In genomic region chr3:138944842-138945645, GRCh38 we compare ENCODE assay signal across 10 cellular contexts. TPM values are rescaled to one million over a fixed set of nuclear protein-coding genes. Genes with fewer than 3 reads are reported as not detected.
DNase-seq lines count a peak whose midpoint lies in the region; ATAC-seq, FAIRE-seq and TF ChIP-seq lines count a peak whose summit lies in the region.
"Had no signal": no experiment of that assay in that cellular context is flagged by ENCODE, and none has a peak within 500 bp of the region (broad histone marks: within the 10 kb centered on the region; RNA-seq: fewer than 3 reads in every experiment).

No MANE protein-coding gene starts in this region.

- H3K4me3 ChIP-seq in heart right ventricle (peak overlapping the region in 8 of 10 donors; percentile 15 to 32 (median 20)), ascending aorta (peak overlapping the region; percentile 50 to 69), HepG2 (replicated peaks in 1 of 3; ENCODE audit: insufficient read depth in 1 of 3, low read depth in 2 of 3, low read length in 3 of 3) (peak overlapping the region in 2 of 3 experiments; percentile 12 to 32; a peak in 1 of 6 replicates), upper lobe of left lung (peak overlapping the region in 3 of 4 donors; percentile 4 to 39 (median 28))

- TF ChIP-seq EP300 in HepG2 (IDR thresholded peaks at IDR 0.05; ENCODE audit: low read depth in 2 of 2, low read length in 2 of 2): no peak
- TF ChIP-seq EP300 in HepG2 (CRISPR knock-in tag; IDR thresholded peaks at IDR 0.05; ENCODE audit: borderline replicate concordance): no peak
- TF ChIP-seq EP300 in upper lobe of left lung (IDR thresholded peaks at IDR 0.05): no peak

- H3K27ac ChIP-seq in heart right ventricle: no peak overlapping the region
- H3K27ac ChIP-seq in ascending aorta: no peak overlapping the region
- no peak overlapping the region for H3K27ac ChIP-seq in HepG2 (ENCODE audit: extremely low read length, insufficient read depth, low read length)
- no peak overlapping the region for H3K27ac ChIP-seq in upper lobe of left lung

- no peaks in the 10 kb centered on the region for H4K20me1 ChIP-seq in HepG2 (ENCODE audit: insufficient read depth, low read length)

- ATAC-seq in heart right ventricle (no peak), left cardiac atrium (no peak), HepG2 (peak; percentile 14; the same call in 2 of the 3 replicates), upper lobe of left lung (ENCODE audit: low FRiP score in 2 of 2) (peak in 1 of 2 donors; percentile 2), HG02642 (IDR thresholded peaks at IDR 0.05; ENCODE audit: poor library complexity, unreplicated experiment) (no peak), GM19023 (IDR thresholded peaks at IDR 0.05; ENCODE audit: unreplicated experiment) (no peak)

- no peaks in the 10 kb centered on the region for H3K79me2 ChIP-seq in HepG2 (ENCODE audit: insufficient read depth, low read length)

- H3K9me3 ChIP-seq in heart right ventricle: no peaks in the 10 kb centered on the region
- no peaks in the 10 kb centered on the region for H3K9me3 ChIP-seq in ascending aorta
- H3K9me3 ChIP-seq in HepG2 (ENCODE audit: low read length): no peaks in the 10 kb centered on the region
- H3K9me3 ChIP-seq in upper lobe of left lung: no peaks in the 10 kb centered on the region

- H3K36me3 ChIP-seq in heart right ventricle (no peaks in the 10 kb centered on the region), ascending aorta (no peaks in the 10 kb centered on the region), HepG2 (replicated peaks in 1 of 2; ENCODE audit: control insufficient read depth in 1 of 2, insufficient read depth in 2 of 2, low read length in 2 of 2) (no peaks in the 10 kb centered on the region), upper lobe of left lung (no peaks in the 10 kb centered on the region)

- intact Hi-C loops in heart right ventricle (cut with DNase I): loop anchor here in 1 of 10 donors (5.0 kb wide), 1 partner anchor 382 kb away; no protein-coding TSS in a partner anchor
- intact Hi-C loops in left cardiac atrium (cut with DNase I): no loop called here
- intact Hi-C loops in ascending aorta (cut with DNase I): no loop called here
- intact Hi-C loops in HepG2 (cut with micrococcal nuclease; ENCODE audit: unreplicated experiment): loop anchor here (5.0 kb wide), 1 partner anchor 167 kb away; no protein-coding TSS in a partner anchor

- CTCF ChIA-PET in HepG2 (lab: Yijun Ruan, JAX; ENCODE audit: low intra/inter-chr PET ratio, low total read pairs): no interaction called here

- H2AFZ ChIP-seq in HepG2 (ENCODE audit: low read length): no peak overlapping the region

- no peak for DNase-seq in heart right ventricle
- DNase-seq in left cardiac atrium: no peak
- DNase-seq in ascending aorta (ENCODE audit: low spot score in 2 of 2): no peak
- DNase-seq in HepG2 (ENCODE audit: low spot score): no peak
- DNase-seq in upper lobe of left lung: peak in 1 of 2 donors; percentile 86
- no peak for DNase-seq in SHP77 treated with DMSO at 0.1 percent for 48 hours (lab: John Stamatoyannopoulos, UW)

- peaks cover 76 to 100% (median 99%) of the 10 kb centered on the region in 7 donors for H3K27me3 ChIP-seq in heart right ventricle
- H3K27me3 ChIP-seq in ascending aorta: peaks cover 53% of the 10 kb centered on the region
- peaks cover 24 to 89% of the 10 kb centered on the region in 2 experiments for H3K27me3 ChIP-seq in HepG2 (ENCODE audit: control insufficient read depth in 1 of 2, insufficient read depth in 2 of 2, low read length in 2 of 2)
- H3K27me3 ChIP-seq in upper lobe of left lung: peaks cover 3 to 97% (median 60%) of the 10 kb centered on the region in 4 donors

- H3K9ac ChIP-seq in HepG2 (ENCODE audit: insufficient read depth, low read depth, low read length): no peak overlapping the region

- peak overlapping the region; percentile 38 for H3K4me2 ChIP-seq in HepG2 (ENCODE audit: low read depth, low read length)

- POLR2A ChIA-PET in HepG2 (lab: Yijun Ruan, JAX): no interaction called here

- 3 to 4% methylated on average over 82 to 83 of the region's 83 CpGs for WGBS in heart right ventricle, 2 donors
- 30% methylated on average over 57 of the region's 83 CpGs for WGBS in HepG2 (ENCODE audit: low lambda C conversion rate)
- 6 to 9% methylated on average over 65 to 71 of the region's 83 CpGs for WGBS in upper lobe of left lung, 2 donors

- no peak for TF ChIP-seq RAD21 in HepG2 (CRISPR knock-in tag; IDR thresholded peaks at IDR 0.05)

- FAIRE-seq in HepG2 (lab: Jason Lieb, UNC): no peak
- FAIRE-seq: G401.6 had no signal

- in situ Hi-C loops in HepG2 (cut with HindIII; ENCODE audit: extremely low pct_ligation_motif_present, low pct_unique_long_range_greater_than_20kb): no loop called here

- BruUV-seq in HepG2 (replicated peaks; lab: Mats Ljungman, UMichigan): no TSS peak

- peaks cover 13 to 46% (median 37%) of the 10 kb centered on the region in 9 donors for H3K4me1 ChIP-seq in heart right ventricle
- peaks cover 19 to 22% of the 10 kb centered on the region in 2 donors for H3K4me1 ChIP-seq in ascending aorta
- peaks cover 8% of the 10 kb centered on the region for H3K4me1 ChIP-seq in HepG2 (ENCODE audit: insufficient read depth, low read length)
- H3K4me1 ChIP-seq in upper lobe of left lung: peaks cover 40 to 49% (median 44%) of the 10 kb centered on the region in 4 donors

- no peak for TF ChIP-seq CTCF in heart right ventricle (IDR thresholded peaks at IDR 0.05)
- no peak for TF ChIP-seq CTCF in ascending aorta (IDR thresholded peaks at IDR 0.05)
- TF ChIP-seq CTCF in HepG2 (CRISPR knock-in tag; IDR thresholded peaks at IDR 0.05): no peak
- TF ChIP-seq CTCF in upper lobe of left lung (IDR thresholded peaks at IDR 0.05): no peak

- TF ChIP-seq POLR2A in HepG2 (IDR thresholded peaks at IDR 0.05; ENCODE audit: insufficient read depth in 1 of 2, low read depth in 2 of 2, low read length in 2 of 2): no peak
- TF ChIP-seq POLR2A in upper lobe of left lung (IDR thresholded peaks at IDR 0.05): no peak

TF ChIP-seq in HepG2, 621 proteins besides CTCF, POLR2A, EP300 and RAD21 (continues in another document):
- peak; percentile 57 for TF ChIP-seq HNRNPLL (IDR thresholded peaks at IDR 0.05; ENCODE audit: low read depth, low read length, poor library complexity, severe bottlenecking)

RNA-seq across cellular contexts. Expression of gene FOXL2, which starts 1.9 kb away (rescaled TPM):
- under 1 TPM in 1 of 10 donors, not detected in 9; 0.12 TPM for total RNA-seq in heart right ventricle
- polyA plus RNA-seq in heart right ventricle: not detected
- total RNA-seq in left cardiac atrium: not detected
- total RNA-seq in ascending aorta: not detected
- not detected in 2 replicates for total RNA-seq in HepG2 (2016; rRNA removed; fragmentation: Illumina TruSeq; extraction: Trizol)
- not detected in 2 replicates for total RNA-seq in HepG2 (2016; cell fraction: cytosol; rRNA removed; fragmentation: Illumina TruSeq; extraction: Trizol; ENCODE audit: low read depth)
- not detected in 2 replicates for total RNA-seq in HepG2 (2016; cell fraction: insoluble cytoplasmic fraction; rRNA removed; fragmentation: Illumina TruSeq; extraction: Trizol)
- not detected in 2 replicates for total RNA-seq in HepG2 (2016; cell fraction: membrane; rRNA removed; fragmentation: Illumina TruSeq; extraction: Trizol)
- total RNA-seq in HepG2 (2016; cell fraction: nucleus; rRNA removed; fragmentation: Illumina TruSeq; extraction: Trizol): not detected in 2 replicates
- not detected in 2 replicates for polyA plus RNA-seq in HepG2 (2011; rRNA removed)
- not detected in 2 replicates for polyA plus RNA-seq in HepG2 (2011; cell fraction: cytosol; rRNA removed)
- not detected in 2 replicates for polyA plus RNA-seq in HepG2 (2011; cell fraction: nucleus; rRNA removed)
- not detected in 2 replicates for polyA plus RNA-seq in HepG2 (2012)
- polyA plus RNA-seq in HepG2 (2016; cell fraction: cytosol; fragmentation: Illumina TruSeq; extraction: Trizol; ENCODE audit: low read depth): not detected in 2 replicates
- polyA plus RNA-seq in HepG2 (2016; cell fraction: insoluble cytoplasmic fraction; fragmentation: Illumina TruSeq; extraction: Trizol; ENCODE audit: low read depth): not detected in 2 replicates
- polyA plus RNA-seq in HepG2 (2016; cell fraction: membrane; fragmentation: Illumina TruSeq; extraction: Trizol; ENCODE audit: low read depth): not detected in 2 replicates
- polyA plus RNA-seq in HepG2 (2016; cell fraction: nucleus; fragmentation: Illumina TruSeq; extraction: Trizol; ENCODE audit: insufficient read depth, low read depth): not detected in 2 replicates
- polyA minus RNA-seq in HepG2 (2011; rRNA and poly(A)+ RNA removed; ENCODE audit: low replicate concordance): 0.04 and 3.0 TPM in 2 replicates
- 0.18 TPM in 1 of 2 replicates, not detected in the other for polyA minus RNA-seq in HepG2 (2011; cell fraction: cytosol; rRNA and poly(A)+ RNA removed)
- polyA minus RNA-seq in HepG2 (2011; cell fraction: nucleus; rRNA and poly(A)+ RNA removed): not detected in 2 replicates
- under 1 TPM in 2 of 6 donors, not detected in 4; 0.06 to 0.07 TPM for total RNA-seq in upper lobe of left lung
- total RNA-seq: T-helper 1 cell treated with Interleukin-12 subunit alpha and Interleukin-12 subunit beta and Interleukin-4 antibody, amounts not matched to agents 30 ng/mL and 1 ng/mL, for 36 hours had no signal

RNA-seq across cellular contexts. Expression of gene FOXL2NB, which starts 2.0 kb away (rescaled TPM):
- under 1 TPM in 2 of 10 donors, not detected in 8; 0.06 to 0.13 TPM for total RNA-seq in heart right ventricle
- under 1 TPM in 1 of 2 donors, not detected in 1; 0.01 TPM for polyA plus RNA-seq in heart right ventricle
- not detected for total RNA-seq in left cardiac atrium
- not detected for total RNA-seq in ascending aorta
- not detected in 2 replicates for total RNA-seq in HepG2 (2016; rRNA removed; fragmentation: Illumina TruSeq; extraction: Trizol)
- total RNA-seq in HepG2 (2016; cell fraction: cytosol; rRNA removed; fragmentation: Illumina TruSeq; extraction: Trizol; ENCODE audit: low read depth): not detected in 2 replicates
- total RNA-seq in HepG2 (2016; cell fraction: insoluble cytoplasmic fraction; rRNA removed; fragmentation: Illumina TruSeq; extraction: Trizol): not detected in 2 replicates
- total RNA-seq in HepG2 (2016; cell fraction: membrane; rRNA removed; fragmentation: Illumina TruSeq; extraction: Trizol): not detected in 2 replicates
- total RNA-seq in HepG2 (2016; cell fraction: nucleus; rRNA removed; fragmentation: Illumina TruSeq; extraction: Trizol): not detected in 2 replicates
- 0.03 TPM in 1 of 2 replicates, not detected in the other for polyA plus RNA-seq in HepG2 (2011; rRNA removed)
- polyA plus RNA-seq in HepG2 (2011; cell fraction: cytosol; rRNA removed): not detected in 2 replicates
- 0.03 and 0.10 TPM in 2 replicates for polyA plus RNA-seq in HepG2 (2011; cell fraction: nucleus; rRNA removed)
- not detected in 2 replicates for polyA plus RNA-seq in HepG2 (2012)
- not detected in 2 replicates for polyA plus RNA-seq in HepG2 (2016; cell fraction: cytosol; fragmentation: Illumina TruSeq; extraction: Trizol; ENCODE audit: low read depth)
- not detected in 2 replicates for polyA plus RNA-seq in HepG2 (2016; cell fraction: insoluble cytoplasmic fraction; fragmentation: Illumina TruSeq; extraction: Trizol; ENCODE audit: low read depth)
- polyA plus RNA-seq in HepG2 (2016; cell fraction: membrane; fragmentation: Illumina TruSeq; extraction: Trizol; ENCODE audit: low read depth): not detected in 2 replicates
- not detected in 2 replicates for polyA plus RNA-seq in HepG2 (2016; cell fraction: nucleus; fragmentation: Illumina TruSeq; extraction: Trizol; ENCODE audit: insufficient read depth, low read depth)
- polyA minus RNA-seq in HepG2 (2011; rRNA and poly(A)+ RNA removed; ENCODE audit: low replicate concordance): 9.2 TPM in 1 of 2 replicates, not detected in the other
- polyA minus RNA-seq in HepG2 (2011; cell fraction: cytosol; rRNA and poly(A)+ RNA removed): not detected in 2 replicates
- polyA minus RNA-seq in HepG2 (2011; cell fraction: nucleus; rRNA and poly(A)+ RNA removed): not detected in 2 replicates
- total RNA-seq in upper lobe of left lung: under 1 TPM in 1 of 6 donors, not detected in 5; 0.07 TPM
- total RNA-seq: T-helper 1 cell treated with Interleukin-12 subunit alpha and Interleukin-12 subunit beta and Interleukin-4 antibody, amounts not matched to agents 30 ng/mL and 1 ng/mL, for 36 hours had no signal
